25 cellular contexts compared by ENCODE assay signal in genomic region chr5:108869066-108869465, GRCh38.
"Had no signal": no experiment of that assay in that cellular context is flagged by ENCODE, and none has a peak within 500 bp of the region (broad histone marks: within the 10 kb centered on the region; RNA-seq: fewer than 3 reads in every experiment).

No MANE protein-coding gene starts in this region.

- ATAC-seq: effector memory CD8-positive, alpha-beta T cell; esophagus mucosa; gastrocnemius medialis; heart right ventricle; left cardiac atrium; left lung; left ventricle myocardium superior; lower lobe of right lung; mucosa of descending colon had no signal

- H3K9me3 ChIP-seq: colonic mucosa, esophagus squamous epithelium, gastrocnemius medialis, lower lobe of right lung, mucosa of descending colon had no signal

- H3K4me3 ChIP-seq: colonic mucosa, esophagus squamous epithelium, gastrocnemius medialis, heart right ventricle, left lung, lower lobe of right lung, mucosa of descending colon had no signal

- H3K4me1 Mint-ChIP-seq: endodermal cell, mesothelial cell of epicardium, naive B cell had no signal

- DNase-seq: colonic mucosa; cortex of kidney; effector CD8-positive, alpha-beta T cell; effector memory CD8-positive, alpha-beta T cell; endodermal cell; erythroblast; esophagus squamous epithelium; foreskin fibroblast; foreskin melanocyte; gastrocnemius medialis; glutamatergic neuron; head of caudate nucleus; heart right ventricle; hippocampal formation; left cardiac atrium; left lung; left ventricle myocardium superior; lower lobe of right lung; mesenchymal stem cell; mucosa of descending colon; naive B cell had no signal

- H3K4me1 ChIP-seq: colonic mucosa, gastrocnemius medialis, lower lobe of right lung had no signal

- H3K27me3 Mint-ChIP-seq: dendritic cell treated with granulocyte-macrophage colony-stimulating factor and Interleukin-4, amounts not matched to agents 40 ng/mL and 50 ng/mL, for 4 days; effector memory CD8-positive, alpha-beta T cell; naive B cell had no signal

- H3K36me3 ChIP-seq: colonic mucosa, gastrocnemius medialis, left lung, lower lobe of right lung had no signal

- H3K27me3 ChIP-seq: colonic mucosa, esophagus squamous epithelium, gastrocnemius medialis, heart right ventricle, left lung had no signal

- H3K27ac Mint-ChIP-seq: dendritic cell treated with granulocyte-macrophage colony-stimulating factor and Interleukin-4, amounts not matched to agents 40 ng/mL and 50 ng/mL, for 4 days; effector memory CD8-positive, alpha-beta T cell; endodermal cell; mesothelial cell of epicardium had no signal

- H3K9me3 Mint-ChIP-seq: dendritic cell treated with granulocyte-macrophage colony-stimulating factor and Interleukin-4, amounts not matched to agents 40 ng/mL and 50 ng/mL, for 4 days; endodermal cell had no signal

- H3K27ac ChIP-seq: colonic mucosa, epithelial cell of prostate, esophagus squamous epithelium, gastrocnemius medialis, heart right ventricle, left lung, lower lobe of right lung had no signal

- H3K4me3 Mint-ChIP-seq: dendritic cell treated with granulocyte-macrophage colony-stimulating factor and Interleukin-4, amounts not matched to agents 40 ng/mL and 50 ng/mL, for 4 days; effector memory CD8-positive, alpha-beta T cell; endodermal cell; mesothelial cell of epicardium; naive B cell had no signal
